In the genomic region with DNA sequence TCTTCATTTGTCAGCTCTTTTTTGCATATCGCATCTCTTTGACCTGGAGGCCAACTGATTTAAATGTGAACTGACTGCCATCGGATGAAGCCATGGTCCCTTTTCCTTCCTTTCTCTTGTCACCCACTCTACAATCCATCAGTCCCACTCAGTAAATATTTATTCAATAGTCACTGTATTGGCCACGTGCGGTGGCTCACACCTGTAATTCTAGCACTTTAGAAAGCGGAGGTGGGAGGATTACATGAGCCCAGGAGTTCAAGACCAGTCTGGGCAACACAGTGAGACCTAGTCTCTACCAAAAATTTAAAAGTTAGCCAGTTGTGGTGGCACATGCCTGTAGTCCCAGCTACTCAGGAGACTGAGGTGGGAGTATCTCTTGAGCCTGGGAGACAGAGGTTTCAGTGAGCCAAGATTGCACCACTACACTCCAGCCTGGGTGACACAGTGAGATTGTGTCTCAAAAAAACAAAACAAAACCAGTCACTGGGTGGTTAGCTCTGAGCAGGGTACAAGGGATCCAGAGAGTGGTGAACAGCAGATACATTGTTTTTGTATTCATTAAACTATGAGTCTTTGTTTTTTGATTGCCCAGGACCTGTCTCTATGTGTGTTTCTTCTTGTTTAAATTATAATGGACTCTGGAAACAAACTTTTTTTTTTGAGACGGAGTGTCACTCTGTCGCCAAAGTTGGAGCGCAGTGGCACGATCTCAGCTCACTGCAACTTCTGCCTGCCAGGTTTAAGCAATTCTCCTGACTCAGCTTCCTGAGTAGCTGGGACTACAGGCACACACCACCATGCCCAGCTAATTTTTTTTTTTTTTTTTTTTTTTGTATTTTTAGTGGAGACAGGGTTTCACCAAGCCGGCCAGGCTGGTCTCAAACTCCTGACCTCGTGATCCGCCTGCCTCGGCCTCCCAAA, we compare ENCODE assay signal across 14 cellular contexts. TPM values are rescaled to one million over a fixed set of nuclear protein-coding genes. Genes with fewer than 3 reads are reported as not detected.
DNase-seq lines count a peak whose midpoint lies in the region; ATAC-seq and TF ChIP-seq lines count a peak whose summit lies in the region.
"Had no signal": no experiment of that assay in that cellular context is flagged by ENCODE, and none has a peak within 500 bp of the region (broad histone marks: within the 10 kb centered on the region; RNA-seq: fewer than 3 reads in every experiment).

No MANE protein-coding gene starts in this region.

- DNase-seq in AML-193 (lab: John Stamatoyannopoulos, UW), result peak; percentile 54 to 68
- peak; percentile 39 for DNase-seq in M059J (ENCODE audit: low read depth)
- DNase-seq in naive thymus-derived CD4-positive, alpha-beta T cell, result no peak
- no peak for DNase-seq in NCI-H1930 (lab: John Stamatoyannopoulos, UW)
- no peak for DNase-seq in brain microvascular endothelial cell
- DNase-seq: NCI-H1048; stimulated activated CD4-positive, alpha-beta T cell treated with anti-CD3 and anti-CD28 coated beads, Interleukin-1b, Interleukin-23, amount 100 ng/mL, for 48 hours had no signal

- POLR2A ChIA-PET in naive thymus-derived CD4-positive, alpha-beta T cell (lab: Charles Lee), result interaction anchor here (0.6 kb wide), 1 partner anchor 116 kb away, joined by 3 read pairs; no protein-coding TSS in a partner anchor

- peak overlapping the region; percentile 84 for H3K27ac ChIP-seq in cingulate gyrus (ENCODE audit: low read depth, low read length)
- no peak overlapping the region for H3K27ac ChIP-seq in naive thymus-derived CD4-positive, alpha-beta T cell (ENCODE audit: low read depth, low read length)
- no peak overlapping the region for H3K27ac ChIP-seq in brain microvascular endothelial cell
- H3K27ac ChIP-seq: esophagus muscularis mucosa, parathyroid adenoma had no signal

- H3K4me1 Mint-ChIP-seq in naive thymus-derived CD4-positive, alpha-beta T cell, result peaks cover 24 to 41% (median 32%) of the 10 kb centered on the region in 7 donors

- H3K9me3 Mint-ChIP-seq in naive thymus-derived CD4-positive, alpha-beta T cell, result no peaks in the 10 kb centered on the region
- H3K9me3 Mint-ChIP-seq: activated naive CD4-positive, alpha-beta T cell treated with anti-CD3 and anti-CD28 coated beads, Interleukin-2, amount 50 U/mL, for 72 hours; memory B cell had no signal

- H3K4me3 Mint-ChIP-seq in naive thymus-derived CD4-positive, alpha-beta T cell, result no peak overlapping the region
- H3K4me3 Mint-ChIP-seq: memory B cell had no signal

- intact Hi-C loops in naive thymus-derived CD4-positive, alpha-beta T cell (cut with micrococcal nuclease), result no loop called here

- H3K27me3 Mint-ChIP-seq in naive thymus-derived CD4-positive, alpha-beta T cell, result no peaks in the 10 kb centered on the region
- H3K27me3 Mint-ChIP-seq: memory B cell had no signal

- no peaks in the 10 kb centered on the region for H3K9me3 ChIP-seq in naive thymus-derived CD4-positive, alpha-beta T cell (ENCODE audit: control insufficient read depth in 2 of 3, low read length in 3 of 3)
- H3K9me3 ChIP-seq: esophagus muscularis mucosa had no signal

- ATAC-seq in naive thymus-derived CD4-positive, alpha-beta T cell, result peak; percentile 59
- no peak for ATAC-seq in HG03135 (IDR thresholded peaks at IDR 0.05; ENCODE audit: unreplicated experiment)
- no peak for ATAC-seq in GM18519 (IDR thresholded peaks at IDR 0.05; ENCODE audit: low FRiP score, unreplicated experiment)
- ATAC-seq: activated naive CD4-positive, alpha-beta T cell treated with anti-CD3 and anti-CD28 coated beads, Interleukin-2, amount 50 U/mL, for 72 hours had no signal

- H3K27ac Mint-ChIP-seq in naive thymus-derived CD4-positive, alpha-beta T cell, result no peak overlapping the region
- H3K27ac Mint-ChIP-seq: memory B cell had no signal

- CTCF ChIA-PET in naive thymus-derived CD4-positive, alpha-beta T cell (lab: Charles Lee), result interaction anchor here (2.2 kb wide), 1 partner anchor 38 kb away, joined by 9 read pairs; no protein-coding TSS in a partner anchor

- no peaks in the 10 kb centered on the region for H3K27me3 ChIP-seq in naive thymus-derived CD4-positive, alpha-beta T cell (ENCODE audit: control insufficient read depth in 2 of 2, insufficient read depth in 2 of 2, low read length in 2 of 2)
- H3K27me3 ChIP-seq in brain microvascular endothelial cell (replicated peaks), result no peaks in the 10 kb centered on the region
- H3K27me3 ChIP-seq: esophagus muscularis mucosa had no signal

- TF ChIP-seq CTCF in brain microvascular endothelial cell (IDR thresholded peaks at IDR 0.05; ENCODE audit: low read depth, low read length, missing control alignments), result no peak

- H3K4me1 ChIP-seq in naive thymus-derived CD4-positive, alpha-beta T cell (ENCODE audit: control insufficient read depth in 2 of 2, insufficient read depth in 2 of 2, low read length in 2 of 2), result no peaks in the 10 kb centered on the region

- peaks cover 0 to 21% (median 8%) of the 10 kb centered on the region in 3 experiments for H3K36me3 ChIP-seq in naive thymus-derived CD4-positive, alpha-beta T cell (ENCODE audit: control insufficient read depth in 2 of 3, insufficient read depth in 3 of 3, low read length in 3 of 3)
- peaks cover 4% of the 10 kb centered on the region for H3K36me3 ChIP-seq in brain microvascular endothelial cell (replicated peaks)

- peaks cover 0 to 17% (median 7%) of the 10 kb centered on the region in 5 donors for H3K36me3 Mint-ChIP-seq in naive thymus-derived CD4-positive, alpha-beta T cell
- H3K36me3 Mint-ChIP-seq: activated naive CD4-positive, alpha-beta T cell treated with anti-CD3 and anti-CD28 coated beads, Interleukin-2, amount 50 U/mL, for 72 hours had no signal

- H3K4me3 ChIP-seq in naive thymus-derived CD4-positive, alpha-beta T cell (ENCODE audit: low read length), result no peak overlapping the region
- no peak overlapping the region for H3K4me3 ChIP-seq in brain microvascular endothelial cell (ENCODE audit: low read depth, low read length)
- H3K4me3 ChIP-seq: esophagus muscularis mucosa had no signal

- in situ Hi-C loops in brain microvascular endothelial cell (cut with HindIII; ENCODE audit: low pct_ligation_motif_present, low sequenced_read_pairs), result no loop called here

RNA-seq across cellular contexts. Expression of a gene that starts 6.9 kb away (rescaled TPM):
- 16.0 and 18.7 TPM in 2 replicates for total RNA-seq in M059J (2014; rRNA removed; shearing (Covaris generic))
- 10 to 100 TPM; 17.8 to 29.6 (median 21.2) TPM for total RNA-seq in naive thymus-derived CD4-positive, alpha-beta T cell
- polyA plus RNA-seq in naive thymus-derived CD4-positive, alpha-beta T cell, result 10 to 100 TPM in 1 of 2 donors, 1 to 10 TPM in 1; 8.9 to 21.4 TPM

RNA-seq across cellular contexts. Expression of a gene that starts 34.1 kb away (rescaled TPM):
- total RNA-seq in M059J (2014; rRNA removed; shearing (Covaris generic)), result 43.9 and 82.1 TPM in 2 replicates
- total RNA-seq in naive thymus-derived CD4-positive, alpha-beta T cell, result 10 to 100 TPM in 1 of 5 experiments, 1 to 10 TPM in 4; 1.9 to 13.2 (median 2.7) TPM
- polyA plus RNA-seq in naive thymus-derived CD4-positive, alpha-beta T cell, result 1 to 10 TPM in 1 of 2 donors, under 1 TPM in 1; 0.78 to 2.4 TPM

RNA-seq across cellular contexts. Expression of a gene that starts 43.1 kb away (rescaled TPM):
- 33.3 and 44.0 TPM in 2 replicates for total RNA-seq in M059J (2014; rRNA removed; shearing (Covaris generic))
- total RNA-seq in naive thymus-derived CD4-positive, alpha-beta T cell, result 10 to 100 TPM; 47.0 to 92.8 (median 52.8) TPM
- polyA plus RNA-seq in naive thymus-derived CD4-positive, alpha-beta T cell, result 10 to 100 TPM; 69.8 to 71.1 TPM

RNA-seq across cellular contexts. Expression of a gene that starts 43.1 kb away (rescaled TPM):
- total RNA-seq in M059J (2014; rRNA removed; shearing (Covaris generic)), result 6.2 and 8.6 TPM in 2 replicates
- total RNA-seq in naive thymus-derived CD4-positive, alpha-beta T cell, result 10 to 100 TPM in 2 of 5 experiments, 1 to 10 TPM in 3; 8.7 to 84.7 (median 9.7) TPM
- polyA plus RNA-seq in naive thymus-derived CD4-positive, alpha-beta T cell, result 1 to 10 TPM; 5.2 to 7.8 TPM

RNA-seq across cellular contexts. Expression of a gene that starts 47.9 kb away (rescaled TPM):
- 0.49 and 4.1 TPM in 2 replicates for total RNA-seq in M059J (2014; rRNA removed; shearing (Covaris generic))
- total RNA-seq in naive thymus-derived CD4-positive, alpha-beta T cell, result 100 to 1,000 TPM in 1 of 5 experiments, 10 to 100 TPM in 2, 1 to 10 TPM in 2; 9.9 to 150 (median 15.5) TPM
- not detected for polyA plus RNA-seq in naive thymus-derived CD4-positive, alpha-beta T cell

Comparison
In these comparisons a context has a peak if more than half of its experiments do, and no peak if none do; other contexts are left out.
1. DNase-seq: peak in AML-193 (2 of 2) and M059J (single experiment); none in naive thymus-derived CD4-positive, alpha-beta T cell (0 of 9), NCI-H1930 (0 of 2) and brain microvascular endothelial cell (single experiment).